13 cellular contexts compared by ENCODE assay signal in genomic region chr5:180821538-180821937, GRCh38. TPM values are rescaled to one million over a fixed set of nuclear protein-coding genes. Genes with fewer than 3 reads are reported as not detected.
DNase-seq lines count a peak whose midpoint lies in the region; ATAC-seq and TF ChIP-seq lines count a peak whose summit lies in the region.
"Had no signal": no experiment of that assay in that cellular context is flagged by ENCODE, and none has a peak within 500 bp of the region (broad histone marks: within the 10 kb centered on the region; RNA-seq: fewer than 3 reads in every experiment).

No MANE protein-coding gene starts in this region.

- H3F3A ChIP-seq in MM.1S (ENCODE audit: insufficient read depth, low read length): peaks cover 30% of the 10 kb centered on the region

- H3K4me1 ChIP-seq in MM.1S (ENCODE audit: low read length) (peaks cover 42% of the 10 kb centered on the region), body of pancreas (peaks cover 72% of the 10 kb centered on the region), muscle layer of duodenum (ENCODE audit: control insufficient read depth in 1 of 2, insufficient read depth in 2 of 2, low read length in 2 of 2) (peaks cover 6 to 12% of the 10 kb centered on the region in 2 donors), thyroid gland (peaks cover 74 to 90% of the 10 kb centered on the region in 2 donors)

- H3K27ac ChIP-seq in MM.1S (ENCODE audit: low read length) (peak overlapping the region; percentile 93), body of pancreas (peak overlapping the region; percentile 28 to 85 (median 80)), muscle layer of duodenum (ENCODE audit: low read length) (peak overlapping the region; percentile 67), thyroid gland (peak overlapping the region; percentile 82 to 89 (median 85))

- 77 to 80% methylated on average over 4 of the region's 4 CpGs for WGBS in body of pancreas, 2 donors
- 95 to 97% methylated on average over 4 of the region's 4 CpGs for WGBS in thyroid gland, 2 donors

- peak overlapping the region; percentile 75 for H3K4me2 ChIP-seq in MM.1S (ENCODE audit: low read depth, low read length)

- peak overlapping the region; percentile 58 for H3K9ac ChIP-seq in MM.1S (ENCODE audit: low read length)

- no peaks in the 10 kb centered on the region for H3K9me2 ChIP-seq in MM.1S (replicated peaks; ENCODE audit: insufficient read depth, low read length)

- H3K9me3 ChIP-seq in MM.1S (replicated peaks; ENCODE audit: insufficient read depth, low read length) (no peaks in the 10 kb centered on the region), body of pancreas (no peaks in the 10 kb centered on the region), muscle layer of duodenum (ENCODE audit: control insufficient read depth in 1 of 2, low read length in 2 of 2) (no peaks in the 10 kb centered on the region), thyroid gland (no peaks in the 10 kb centered on the region)

- H3K36me3 ChIP-seq in MM.1S (replicated peaks; ENCODE audit: insufficient read depth, low read length) (no peaks in the 10 kb centered on the region), body of pancreas (replicated peaks in 1 of 2; ENCODE audit: insufficient read depth in 1 of 2, low read depth in 2 of 2) (no peaks in the 10 kb centered on the region), muscle layer of duodenum (ENCODE audit: control insufficient read depth in 1 of 2, insufficient read depth in 2 of 2, low read length in 2 of 2) (no peaks in the 10 kb centered on the region), thyroid gland (no peaks in the 10 kb centered on the region)

- H3K4me3 ChIP-seq in MM.1S (ENCODE audit: low read length) (peak overlapping the region; percentile 38), body of pancreas (no peak overlapping the region), muscle layer of duodenum (ENCODE audit: low read depth in 1 of 2, low read length in 2 of 2) (no peak overlapping the region), thyroid gland (replicated peaks in 1 of 3) (no peak overlapping the region)

- H3K27me3 ChIP-seq in MM.1S (replicated peaks; ENCODE audit: insufficient read depth, low read length): no peaks in the 10 kb centered on the region
- H3K27me3 ChIP-seq in body of pancreas: no peaks in the 10 kb centered on the region
- H3K27me3 ChIP-seq in muscle layer of duodenum (ENCODE audit: low read depth, low read length): no peaks in the 10 kb centered on the region
- H3K27me3 ChIP-seq in thyroid gland: no peaks in the 10 kb centered on the region

- ATAC-seq in body of pancreas (no peak), GM19397 (IDR thresholded peaks at IDR 0.05; ENCODE audit: unreplicated experiment) (no peak)
- ATAC-seq: activated CD8-positive, alpha-beta T cell treated with anti-CD3 and anti-CD28 coated beads, Interleukin-2, amount 10 ng/mL, durations not matched to agents 7 days and 5 days; stimulated activated effector memory CD8-positive, alpha-beta T cell treated with anti-CD3 and anti-CD28 coated beads, Interleukin-12 subunit alpha, Interleukin-12 subunit beta, amount 100 ng/mL, for 72 hours; WTC11 had no signal

- no peaks in the 10 kb centered on the region for H4K20me1 ChIP-seq in MM.1S (ENCODE audit: insufficient read depth, low read length)

- DNase-seq in MM.1S (no peak), body of pancreas (no peak), thyroid gland (no peak), NCI-H1417 (lab: John Stamatoyannopoulos, UW) (no peak), MV-4-11 (lab: John Stamatoyannopoulos, UW) (no peak)
- DNase-seq: activated CD8-positive, alpha-beta T cell treated with anti-CD3 and anti-CD28 coated beads, Interleukin-2, amount 10 ng/mL, durations not matched to agents 7 days and 5 days; Karpas-422; NCI-H1417 treated with DMSO at 0.1 percent for 48 hours; NCI-H2227 treated with DMSO at 0.1 percent for 48 hours had no signal

- TF ChIP-seq CTCF in MM.1S (IDR thresholded peaks at IDR 0.05; ENCODE audit: low read length): no peak
- no peak for TF ChIP-seq CTCF in body of pancreas (IDR thresholded peaks at IDR 0.05)
- no peak for TF ChIP-seq CTCF in thyroid gland (IDR thresholded peaks at IDR 0.05)

- TF ChIP-seq POLR2A in body of pancreas (IDR thresholded peaks at IDR 0.05) (no peak), thyroid gland (IDR thresholded peaks at IDR 0.05) (no peak)

- intact Hi-C loops in body of pancreas (cut with DNase I): no loop called here
- intact Hi-C loops in thyroid gland (cut with DNase I): no loop called here

- peak overlapping the region; percentile 17; the same call in 1 of the 2 replicates for H2AFZ ChIP-seq in MM.1S (ENCODE audit: low read length)

- H3K79me2 ChIP-seq in MM.1S (ENCODE audit: low read length): no peaks in the 10 kb centered on the region

RNA-seq across cellular contexts. Expression of gene MGAT1, which starts 18.9 kb away (rescaled TPM):
- total RNA-seq in body of pancreas (10 to 100 TPM; 96.2 to 98.8 TPM), thyroid gland (100 to 1,000 TPM; 155 to 283 (median 200) TPM)

RNA-seq across cellular contexts. Expression of gene ZFP62, which starts 39.5 kb away (rescaled TPM):
- total RNA-seq in body of pancreas (10 to 100 TPM; 17.1 to 24.6 TPM), thyroid gland (10 to 100 TPM; 41.1 to 58.9 (median 47.3) TPM)
